1 cellular context compared by ENCODE assay signal in genomic region chr20:31547017-31547675, GRCh38.
TF ChIP-seq lines count a peak whose summit lies in the region.

No MANE protein-coding gene starts in this region.

TF ChIP-seq in H1, 55 proteins besides CTCF, POLR2A, EP300 and RAD21:
- TF ChIP-seq, protein P1, sequence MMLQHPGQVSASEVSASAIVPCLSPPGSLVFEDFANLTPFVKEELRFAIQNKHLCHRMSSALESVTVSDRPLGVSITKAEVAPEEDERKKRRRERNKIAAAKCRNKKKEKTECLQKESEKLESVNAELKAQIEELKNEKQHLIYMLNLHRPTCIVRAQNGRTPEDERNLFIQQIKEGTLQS (IDR thresholded peaks at IDR 0.05; ENCODE audit: insufficient read depth, low read depth, low read length): peak; percentile 91
- TF ChIP-seq HDAC2 (IDR thresholded peaks at IDR 0.05; ENCODE audit: borderline replicate concordance in 1 of 2, low read depth in 2 of 2, low read length in 2 of 2) (peak in 1 of 2 experiments; percentile 61; a peak in 1 of 4 replicates), CREB1 (IDR thresholded peaks at IDR 0.05) (peak; percentile 98), YY1 (IDR thresholded peaks at IDR 0.05; ENCODE audit: low read depth, low read length) (peak; percentile 47; the same call in 1 of the 2 replicates), PHF8 (conservative IDR thresholded peaks at IDR 0.05; ENCODE audit: low read depth, low read length) (peak; percentile 80), NANOG (IDR thresholded peaks at IDR 0.05; ENCODE audit: insufficient read depth, low read depth, low read length, poor library complexity, severe bottlenecking) (no peak), BACH1 (IDR thresholded peaks at IDR 0.05; ENCODE audit: low read length) (no peak), SIN3A (conservative IDR thresholded peaks at IDR 0.05 in 1 of 2, IDR thresholded peaks at IDR 0.05 in 1 of 2; ENCODE audit: low read depth in 1 of 2, low read length in 2 of 2) (peak; percentile 80 to 94; a peak in 3 of 4 replicates), SIRT6 (IDR thresholded peaks at IDR 0.05; ENCODE audit: low read length) (no peak), JUND (IDR thresholded peaks at IDR 0.05; ENCODE audit: low read length) (peak; percentile 74; the same call in 1 of the 2 replicates), TAF1 (IDR thresholded peaks at IDR 0.05; ENCODE audit: low read depth, low read length) (peak; percentile 87), KDM4A (IDR thresholded peaks at IDR 0.05; ENCODE audit: low read depth, low read length, severe bottlenecking) (peak; percentile 50), JUN (IDR thresholded peaks at IDR 0.05; ENCODE audit: low read depth, low read length) (0 out of 2 replicates have a peak, but pooled peaks have one; percentile 18), CHD7 (IDR thresholded peaks at IDR 0.05; ENCODE audit: insufficient replicate concordance, low read length) (no peak), MAX (IDR thresholded peaks at IDR 0.05) (peak; percentile 95), TBP (IDR thresholded peaks at IDR 0.05; ENCODE audit: low read depth, low read length) (peak; percentile 85), HDAC6 (IDR thresholded peaks at IDR 0.05; ENCODE audit: low read depth, low read length) (no peak), GABPA (IDR thresholded peaks at IDR 0.05; ENCODE audit: borderline replicate concordance, insufficient read depth, low read length) (peak; percentile 98), RNF2 (IDR thresholded peaks at IDR 0.05; ENCODE audit: borderline replicate concordance, low read depth, low read length, missing control alignments, poor library complexity, severe bottlenecking) (no peak), GTF2F1 (IDR thresholded peaks at IDR 0.05; ENCODE audit: borderline replicate concordance, low read depth, low read length) (peak; percentile 53; the same call in 1 of the 2 replicates), TAF7 (optimal IDR thresholded peaks at IDR 0.05; ENCODE audit: borderline replicate concordance, low read depth, low read length) (no peak), POLR2AphosphoS5 (IDR thresholded peaks at IDR 0.05; ENCODE audit: low read depth, low read length) (peak; percentile 94)
